Comparison of ENCODE assay signal across 9 cellular contexts in genomic region chr3:30682434-30683155, GRCh38.
DNase-seq lines count a peak whose midpoint lies in the region; ATAC-seq and TF ChIP-seq lines count a peak whose summit lies in the region.
"Had no signal": no experiment of that assay in that cellular context is flagged by ENCODE, and none has a peak within 500 bp of the region (broad histone marks: within the 10 kb centered on the region; RNA-seq: fewer than 3 reads in every experiment).

No MANE protein-coding gene starts in this region.

- H3K36me3 ChIP-seq in RWPE2 (ENCODE audit: low read depth) = peaks cover 98% of the 10 kb centered on the region
- peaks cover 3 to 39% of the 10 kb centered on the region in 2 donors for H3K36me3 ChIP-seq in gastroesophageal sphincter
- peaks cover 10 to 15% of the 10 kb centered on the region in 2 donors for H3K36me3 ChIP-seq in stomach smooth muscle (ENCODE audit: control insufficient read depth in 2 of 2, insufficient read depth in 2 of 2, low read length in 2 of 2)

- H3K27me3 ChIP-seq in RWPE2 (ENCODE audit: insufficient read depth, poor library complexity, severe bottlenecking) = no peaks in the 10 kb centered on the region
- no peaks in the 10 kb centered on the region for H3K27me3 ChIP-seq in gastroesophageal sphincter
- no peaks in the 10 kb centered on the region for H3K27me3 ChIP-seq in stomach smooth muscle (ENCODE audit: control insufficient read depth in 1 of 2, insufficient read depth in 2 of 2, low read length in 2 of 2)

- H3K36me3 Mint-ChIP-seq in activated CD4-positive, alpha-beta T cell treated with anti-CD3 and anti-CD28 coated beads, Interleukin-2, amount 10 ng/mL, durations not matched to agents 7 days and 5 days (ENCODE audit: low read depth) = peaks cover 82% of the 10 kb centered on the region
- H3K36me3 Mint-ChIP-seq in glutamatergic neuron (ENCODE audit: unreplicated experiment) = no peaks in the 10 kb centered on the region

- ATAC-seq in RWPE2 (ENCODE audit: low read depth) (no peak), gastroesophageal sphincter (no peak)

- no peak overlapping the region for H3K9ac ChIP-seq in stomach smooth muscle (ENCODE audit: low read length in 2 of 2)

- H3K27ac ChIP-seq in RWPE2 (ENCODE audit: poor library complexity, severe bottlenecking) (peak overlapping the region; percentile 94), gastroesophageal sphincter (peak overlapping the region; percentile 58 to 77 (median 64)), stomach smooth muscle (ENCODE audit: low read length) (peak overlapping the region; percentile 53)

- H3K4me1 Mint-ChIP-seq in activated CD4-positive, alpha-beta T cell treated with anti-CD3 and anti-CD28 coated beads, Interleukin-2, amount 10 ng/mL, durations not matched to agents 7 days and 5 days = peaks cover 89% of the 10 kb centered on the region
- H3K4me1 Mint-ChIP-seq in glutamatergic neuron (ENCODE audit: low read depth, unreplicated experiment) = peaks cover 21% of the 10 kb centered on the region

- no peak for DNase-seq in activated CD4-positive, alpha-beta T cell treated with anti-CD3 and anti-CD28 coated beads, Interleukin-2, amount 10 ng/mL, durations not matched to agents 7 days and 5 days
- DNase-seq in activated CD4-positive, alpha-beta T cell treated with anti-CD3 and anti-CD28 coated beads for 1 hour = no peak
- DNase-seq in RWPE2 (ENCODE audit: low spot score) = no peak
- DNase-seq in glutamatergic neuron = no peak
- DNase-seq in NCI-H510A treated with DMSO at 0.1 percent for 48 hours (lab: John Stamatoyannopoulos, UW) = no peak
- DNase-seq in NCI-H2171 (lab: John Stamatoyannopoulos, UW) = no peak
- DNase-seq: small intestine had no signal

- H3K9me3 ChIP-seq in RWPE2 (ENCODE audit: severe bottlenecking) = no peaks in the 10 kb centered on the region
- no peaks in the 10 kb centered on the region for H3K9me3 ChIP-seq in gastroesophageal sphincter
- H3K9me3 ChIP-seq in stomach smooth muscle (ENCODE audit: control insufficient read depth in 2 of 2, low read length in 2 of 2) = no peaks in the 10 kb centered on the region

- CTCF ChIA-PET in activated CD4-positive, alpha-beta T cell treated with anti-CD3 and anti-CD28 coated beads, Interleukin-2, amount 10 ng/mL, durations not matched to agents 7 days and 5 days (lab: Charles Lee) = interaction anchor here (0.6 to 1.7 kb wide), 4 partner anchors 11 to 74 kb away, joined by 3 to 8 read pairs (median 4); no protein-coding TSS in a partner anchor

- H3K4me3 ChIP-seq in RWPE2 (ENCODE audit: severe bottlenecking) (no peak overlapping the region), gastroesophageal sphincter (no peak overlapping the region), stomach smooth muscle (ENCODE audit: low read length in 2 of 2) (peak overlapping the region in 1 of 2 donors; percentile 35)

- H3K9me3 Mint-ChIP-seq in activated CD4-positive, alpha-beta T cell treated with anti-CD3 and anti-CD28 coated beads, Interleukin-2, amount 10 ng/mL, durations not matched to agents 7 days and 5 days = peaks cover under 1% of the 10 kb centered on the region
- H3K9me3 Mint-ChIP-seq in glutamatergic neuron (ENCODE audit: unreplicated experiment) = peaks cover 3% of the 10 kb centered on the region

- TF ChIP-seq CTCF in RWPE2 (IDR thresholded peaks at IDR 0.05; ENCODE audit: poor library complexity, severe bottlenecking) = no peak
- no peak for TF ChIP-seq CTCF in gastroesophageal sphincter (IDR thresholded peaks at IDR 0.05)
- TF ChIP-seq CTCF in glutamatergic neuron (IDR thresholded peaks at IDR 0.05; ENCODE audit: partially characterized antibody, unreplicated experiment) = no peak

- no peak for TF ChIP-seq EP300 in gastroesophageal sphincter (IDR thresholded peaks at IDR 0.05)

- H3K4me1 ChIP-seq in RWPE2 (ENCODE audit: insufficient read depth, poor library complexity, severe bottlenecking) (peaks cover 39% of the 10 kb centered on the region), gastroesophageal sphincter (peaks cover 43 to 100% (median 59%) of the 10 kb centered on the region in 3 donors), stomach smooth muscle (ENCODE audit: control insufficient read depth, insufficient read depth, low read length) (peaks cover 23% of the 10 kb centered on the region)

- WGBS in gastroesophageal sphincter (ENCODE audit: low coverage in 1 of 2), 2 donors = 20 to 23% methylated on average over 1 of the region's 1 CpG

- H3K27me3 Mint-ChIP-seq in activated CD4-positive, alpha-beta T cell treated with anti-CD3 and anti-CD28 coated beads, Interleukin-2, amount 10 ng/mL, durations not matched to agents 7 days and 5 days = no peaks in the 10 kb centered on the region
- H3K27me3 Mint-ChIP-seq in glutamatergic neuron (ENCODE audit: unreplicated experiment) = no peaks in the 10 kb centered on the region

- no peak for TF ChIP-seq POLR2A in gastroesophageal sphincter (IDR thresholded peaks at IDR 0.05)

- peak overlapping the region; percentile 51 for H3K27ac Mint-ChIP-seq in activated CD4-positive, alpha-beta T cell treated with anti-CD3 and anti-CD28 coated beads, Interleukin-2, amount 10 ng/mL, durations not matched to agents 7 days and 5 days
- no peak overlapping the region for H3K27ac Mint-ChIP-seq in glutamatergic neuron (ENCODE audit: unreplicated experiment)

- no peak overlapping the region for H3K4me3 Mint-ChIP-seq in activated CD4-positive, alpha-beta T cell treated with anti-CD3 and anti-CD28 coated beads, Interleukin-2, amount 10 ng/mL, durations not matched to agents 7 days and 5 days
- H3K4me3 Mint-ChIP-seq in glutamatergic neuron (ENCODE audit: unreplicated experiment) = no peak overlapping the region

- POLR2A ChIA-PET in activated CD4-positive, alpha-beta T cell treated with anti-CD3 and anti-CD28 coated beads, Interleukin-2, amount 10 ng/mL, durations not matched to agents 7 days and 5 days (lab: Charles Lee) = no interaction called here
